ENCODE assay signal across 8 cellular contexts in genomic region chr10:6401562-6402348, GRCh38.
DNase-seq lines count a peak whose midpoint lies in the region; ATAC-seq and TF ChIP-seq lines count a peak whose summit lies in the region.

No MANE protein-coding gene starts in this region.

- POLR2A ChIA-PET in activated CD4-positive, alpha-beta memory T cell treated with anti-CD3 and anti-CD28 coated beads for 36 hours (lab: Charles Lee) = interaction anchor here (0.7 to 1.7 kb wide), 8 partner anchors 9 to 274 kb away, joined by 3 to 23 read pairs (median 4); partner anchors contain the start of gene PFKFB3

- H3K27me3 Mint-ChIP-seq in activated CD4-positive, alpha-beta memory T cell treated with anti-CD3 and anti-CD28 coated beads for 36 hours = peaks cover 3% of the 10 kb centered on the region
- H3K27me3 Mint-ChIP-seq in endodermal cell (ENCODE audit: insufficient read depth) = peaks cover 12% of the 10 kb centered on the region
- peaks cover 10% of the 10 kb centered on the region for H3K27me3 Mint-ChIP-seq in memory B cell

- H3K4me3 ChIP-seq in endodermal cell (ENCODE audit: low read length) = no peak overlapping the region

- no peaks in the 10 kb centered on the region for H3K9me3 Mint-ChIP-seq in activated CD4-positive, alpha-beta memory T cell treated with anti-CD3 and anti-CD28 coated beads for 36 hours
- H3K9me3 Mint-ChIP-seq in endodermal cell (no peaks in the 10 kb centered on the region), memory B cell (no peaks in the 10 kb centered on the region)

- no peak overlapping the region for H3K27ac ChIP-seq in endodermal cell (ENCODE audit: low read depth, low read length)

- intact Hi-C loops in activated CD4-positive, alpha-beta memory T cell treated with anti-CD3 and anti-CD28 coated beads for 36 hours (cut with micrococcal nuclease) = loop anchor here (1.0 to 5.0 kb wide), 5 partner anchors 131 to 314 kb away; partner anchors contain the start of genes PFKFB3 and RBM17

- H3K27me3 ChIP-seq in endodermal cell (ENCODE audit: control insufficient read depth, insufficient read depth, low read length, poor library complexity, severe bottlenecking) = no peaks in the 10 kb centered on the region

- no peaks in the 10 kb centered on the region for H3K36me3 ChIP-seq in endodermal cell (ENCODE audit: control insufficient read depth, insufficient read depth, low read length)

- DNase-seq in AML-193 (lab: John Stamatoyannopoulos, UW) = peak; percentile 62 to 72
- DNase-seq in NCI-H526 (lab: John Stamatoyannopoulos, UW) = peak; percentile 59 to 86
- peak; percentile 71 for DNase-seq in activated CD4-positive, alpha-beta memory T cell treated with anti-CD3 and anti-CD28 coated beads for 36 hours
- peak; percentile 91 for DNase-seq in endodermal cell
- DNase-seq in memory B cell (ENCODE audit: low spot score in 2 of 2) = peak; percentile 57 to 66
- peak; percentile 60 for DNase-seq in stimulated activated CD8-positive, alpha-beta memory T cell treated with anti-CD3 and anti-CD28 coated beads, Interleukin-4, amount 100 ng/mL, for 48 hours

- no peak overlapping the region for H3K9ac ChIP-seq in endodermal cell (ENCODE audit: extremely low read depth, low read length, poor library complexity, severe bottlenecking)

- H3K4me3 Mint-ChIP-seq in activated CD4-positive, alpha-beta memory T cell treated with anti-CD3 and anti-CD28 coated beads for 36 hours = peak overlapping the region; percentile 9
- H3K4me3 Mint-ChIP-seq in endodermal cell (peak overlapping the region; percentile 37), memory B cell (peak overlapping the region; percentile 71)

- H3K9me3 ChIP-seq in endodermal cell (ENCODE audit: control insufficient read depth, low read length) = no peaks in the 10 kb centered on the region

- WGBS in endodermal cell (ENCODE audit: insufficient coverage in 1 of 2, insufficient read length in 1 of 2), 2 experiments = 35 to 36% methylated on average over 8 to 17 of the region's 18 CpGs

- peak; percentile 89 for TF ChIP-seq CTCF in endodermal cell (conservative IDR thresholded peaks at IDR 0.05)

- ATAC-seq in GM18907 (IDR thresholded peaks at IDR 0.05; ENCODE audit: unreplicated experiment) (peak; percentile 87), HG03469 (IDR thresholded peaks at IDR 0.05; ENCODE audit: unreplicated experiment) (peak; percentile 58), memory B cell (ENCODE audit: low read depth) (peak; percentile 92)

- H3K27ac Mint-ChIP-seq in activated CD4-positive, alpha-beta memory T cell treated with anti-CD3 and anti-CD28 coated beads for 36 hours = peak overlapping the region; percentile 35
- peak overlapping the region; percentile 93 for H3K27ac Mint-ChIP-seq in endodermal cell
- no peak overlapping the region for H3K27ac Mint-ChIP-seq in memory B cell

- CTCF ChIA-PET in activated CD4-positive, alpha-beta memory T cell treated with anti-CD3 and anti-CD28 coated beads for 36 hours (lab: Charles Lee) = interaction anchor here (0.6 to 4.2 kb wide), 90 partner anchors 9 to 430 kb away, joined by 3 to 160 read pairs (median 5); partner anchors contain the start of genes IL2RA and PFKFB3

- H3K4me1 ChIP-seq in endodermal cell (ENCODE audit: control insufficient read depth, insufficient read depth, low read length) = no peaks in the 10 kb centered on the region

- peaks cover 3% of the 10 kb centered on the region for H3K36me3 Mint-ChIP-seq in activated CD4-positive, alpha-beta memory T cell treated with anti-CD3 and anti-CD28 coated beads for 36 hours
- H3K36me3 Mint-ChIP-seq in endodermal cell (ENCODE audit: low read depth) (no peaks in the 10 kb centered on the region), memory B cell (no peaks in the 10 kb centered on the region)

- peaks cover 42% of the 10 kb centered on the region for H3K4me1 Mint-ChIP-seq in activated CD4-positive, alpha-beta memory T cell treated with anti-CD3 and anti-CD28 coated beads for 36 hours (ENCODE audit: low read depth)
- H3K4me1 Mint-ChIP-seq in endodermal cell = peaks cover 19% of the 10 kb centered on the region
- peaks cover 20% of the 10 kb centered on the region for H3K4me1 Mint-ChIP-seq in memory B cell

Comparison
In these comparisons a context has a peak if more than half of its experiments do, and no peak if none do; other contexts are left out.
1. H3K4me3 Mint-ChIP-seq: peak in every context shown above with its lines; median percentile 71 in memory B cell; 37 in endodermal cell; 9 in activated CD4-positive, alpha-beta memory T cell treated with anti-CD3 and anti-CD28 coated beads for 36 hours.